ENCODE assay signal across 15 cellular contexts in genomic region chr13:20431687-20432384, GRCh38.
DNase-seq lines count a peak whose midpoint lies in the region; ATAC-seq and TF ChIP-seq lines count a peak whose summit lies in the region.
"Had no signal": no experiment of that assay in that cellular context is flagged by ENCODE, and none has a peak within 500 bp of the region (broad histone marks: within the 10 kb centered on the region; RNA-seq: fewer than 3 reads in every experiment).

No MANE protein-coding gene starts in this region.

- H3K18ac ChIP-seq in neuronal stem cell (ENCODE audit: low read length): peak overlapping the region; percentile 23

- TF ChIP-seq POLR2A in GM18505 (IDR thresholded peaks at IDR 0.05; ENCODE audit: borderline replicate concordance, extremely low read depth, insufficient read depth, insufficient read length): no peak

- H3K36me3 ChIP-seq in BLaER1 (no peaks in the 10 kb centered on the region; the same call in 1 of the 2 replicates), RWPE2 (ENCODE audit: low read depth) (no peaks in the 10 kb centered on the region), neuronal stem cell (replicated peaks in 1 of 2; ENCODE audit: control insufficient read depth in 2 of 2, insufficient read depth in 2 of 2, low read length in 2 of 2) (no peaks in the 10 kb centered on the region)
- H3K36me3 ChIP-seq in BLaER1 treated with 17β-estradiol and CSF1 and Interleukin-3, amounts not matched to agents 10 nM and 100 nM: peaks cover 0 to 29% (median 0%) of the 10 kb centered on the region in 11 experiments; a peak in 4 of 22 replicates
- H3K36me3 ChIP-seq: BE2C, SJCRH30 had no signal

- H2BK120ac ChIP-seq in neuronal stem cell (ENCODE audit: low read depth, low read length): no peak overlapping the region

- no peak overlapping the region for H3K4me3 ChIP-seq in BLaER1
- H3K4me3 ChIP-seq in BLaER1 treated with 17β-estradiol and CSF1 and Interleukin-3, amounts not matched to agents 10 nM and 100 nM: no peak overlapping the region
- H3K4me3 ChIP-seq in RWPE2 (ENCODE audit: severe bottlenecking): no peak overlapping the region
- H3K4me3 ChIP-seq in neuronal stem cell (ENCODE audit: low read length in 2 of 2): no peak overlapping the region
- H3K4me3 ChIP-seq: Peyer's patch, SJCRH30 had no signal

- no peak overlapping the region for H2BK15ac ChIP-seq in neuronal stem cell (ENCODE audit: low read length)

- H3K27ac ChIP-seq in BLaER1 (peak overlapping the region; percentile 49; the same call in 1 of the 2 replicates), RWPE2 (ENCODE audit: poor library complexity, severe bottlenecking) (peak overlapping the region; percentile 63), neuronal stem cell (replicated peaks; ENCODE audit: low read length) (no peak overlapping the region)
- H3K27ac ChIP-seq in BLaER1 treated with 17β-estradiol and CSF1 and Interleukin-3, amounts not matched to agents 10 nM and 100 nM: peak overlapping the region in 7 of 11 experiments; percentile 16 to 73 (median 62); a peak in 10 of 22 replicates
- H3K27ac ChIP-seq: Peyer's patch, SJCRH30 had no signal

- H2BK5ac ChIP-seq in neuronal stem cell (ENCODE audit: low read length): no peak overlapping the region

- no peak overlapping the region for H3K4me3 Mint-ChIP-seq in stimulated activated effector memory CD8-positive, alpha-beta T cell treated with anti-CD3 and anti-CD28 coated beads, Interleukin-12 subunit alpha, Interleukin-12 subunit beta, amount 100 ng/mL, for 72 hours

- H3K23ac ChIP-seq in neuronal stem cell (ENCODE audit: low read depth, low read length, poor library complexity): no peak overlapping the region

- DNase-seq in RWPE2 (ENCODE audit: low spot score): no peak
- no peak for DNase-seq in neuronal stem cell (ENCODE audit: low spot score)
- no peak for DNase-seq in stimulated activated effector memory CD8-positive, alpha-beta T cell treated with anti-CD3 and anti-CD28 coated beads, Interleukin-12 subunit alpha, Interleukin-12 subunit beta, amount 100 ng/mL, for 72 hours (ENCODE audit: low spot score in 2 of 2)
- DNase-seq: BE2C, HCEC 1CT, NCI-H1436, NCI-H2081 treated with DMSO at 0.1 percent for 48 hours, NCI-H446, SJCRH30, SW 1271 had no signal

- H3K9me3 ChIP-seq in BLaER1 (peaks cover 8% of the 10 kb centered on the region; the same call in 1 of the 2 replicates), RWPE2 (ENCODE audit: severe bottlenecking) (no peaks in the 10 kb centered on the region), neuronal stem cell (replicated peaks in 1 of 2; ENCODE audit: control insufficient read depth in 2 of 2, insufficient read depth in 1 of 2, low read depth in 1 of 2, low read length in 2 of 2) (peaks cover 0 to 2% of the 10 kb centered on the region in 2 donors)
- H3K9me3 ChIP-seq in BLaER1 treated with 17β-estradiol and CSF1 and Interleukin-3, amounts not matched to agents 10 nM and 100 nM (replicated peaks in 1 of 11): peaks cover 0 to 20% (median 12%) of the 10 kb centered on the region in 11 experiments; a peak in 14 of 22 replicates
- H3K9me3 ChIP-seq: BE2C, Peyer's patch, SJCRH30 had no signal

- no peak overlapping the region for H2BK12ac ChIP-seq in neuronal stem cell (ENCODE audit: low read length)

- H3K14ac ChIP-seq in neuronal stem cell (ENCODE audit: low read length): no peak overlapping the region

- H3K4me1 ChIP-seq in BLaER1 (peaks cover 39% of the 10 kb centered on the region), RWPE2 (ENCODE audit: insufficient read depth, poor library complexity, severe bottlenecking) (peaks cover 14% of the 10 kb centered on the region), neuronal stem cell (ENCODE audit: control insufficient read depth in 2 of 2, insufficient read depth in 1 of 2, low read depth in 1 of 2, low read length in 2 of 2) (no peaks in the 10 kb centered on the region)
- H3K4me1 ChIP-seq in BLaER1 treated with 17β-estradiol and CSF1 and Interleukin-3, amounts not matched to agents 10 nM and 100 nM: peaks cover 36 to 52% (median 44%) of the 10 kb centered on the region in 10 experiments
- H3K4me1 ChIP-seq: BE2C, Peyer's patch, SJCRH30 had no signal

- no peaks in the 10 kb centered on the region for H4K20me1 ChIP-seq in BLaER1
- no peaks in the 10 kb centered on the region; a peak in 1 of 22 replicates for H4K20me1 ChIP-seq in BLaER1 treated with 17β-estradiol and CSF1 and Interleukin-3, amounts not matched to agents 10 nM and 100 nM

- H3K4me2 ChIP-seq in BLaER1 (peak overlapping the region; percentile 71), neuronal stem cell (ENCODE audit: insufficient read depth, low read length, poor library complexity, severe bottlenecking) (no peak overlapping the region)
- H3K4me2 ChIP-seq in BLaER1 treated with 17β-estradiol and CSF1 and Interleukin-3, amounts not matched to agents 10 nM and 100 nM: peak overlapping the region; percentile 14 to 77 (median 72); a peak in 19 of 22 replicates

- ATAC-seq in RWPE2 (ENCODE audit: low read depth) (no peak), HG02610 (IDR thresholded peaks at IDR 0.05; ENCODE audit: unreplicated experiment) (no peak), GM18505 (IDR thresholded peaks at IDR 0.05; ENCODE audit: unreplicated experiment) (no peak)
- no peak for ATAC-seq in stimulated activated effector memory CD8-positive, alpha-beta T cell treated with anti-CD3 and anti-CD28 coated beads, Interleukin-12 subunit alpha, Interleukin-12 subunit beta, amount 100 ng/mL, for 72 hours

- no peaks in the 10 kb centered on the region for H3K36me3 Mint-ChIP-seq in stimulated activated effector memory CD8-positive, alpha-beta T cell treated with anti-CD3 and anti-CD28 coated beads, Interleukin-12 subunit alpha, Interleukin-12 subunit beta, amount 100 ng/mL, for 72 hours

- H3K9me3 Mint-ChIP-seq in stimulated activated effector memory CD8-positive, alpha-beta T cell treated with anti-CD3 and anti-CD28 coated beads, Interleukin-12 subunit alpha, Interleukin-12 subunit beta, amount 100 ng/mL, for 72 hours: no peaks in the 10 kb centered on the region

- no peak overlapping the region for H4K8ac ChIP-seq in neuronal stem cell (ENCODE audit: low read depth, low read length)

- WGBS in neuronal stem cell (ENCODE audit: extremely low coverage in 2 of 2, insufficient read length in 2 of 2, insufficient replicate concordance in 1 of 2), 2 donors: no CpG with 5 or more reads among the region's 15 CpGs

- TF ChIP-seq CTCF in RWPE2 (IDR thresholded peaks at IDR 0.05; ENCODE audit: poor library complexity, severe bottlenecking): no peak

- H3K79me1 ChIP-seq in neuronal stem cell (ENCODE audit: low read depth, low read length): no peaks in the 10 kb centered on the region

- no peak overlapping the region for H2AFZ ChIP-seq in neuronal stem cell (ENCODE audit: low read length)

- H3K27me3 ChIP-seq in BLaER1 (no peaks in the 10 kb centered on the region), RWPE2 (ENCODE audit: insufficient read depth, poor library complexity, severe bottlenecking) (no peaks in the 10 kb centered on the region), neuronal stem cell (ENCODE audit: control insufficient read depth in 3 of 3, insufficient read depth in 3 of 3, low read depth in 1 of 3, low read length in 3 of 3) (no peaks in the 10 kb centered on the region)
- H3K27me3 ChIP-seq in BLaER1 treated with 17β-estradiol and CSF1 and Interleukin-3, amounts not matched to agents 10 nM and 100 nM: no peaks in the 10 kb centered on the region
- H3K27me3 ChIP-seq: BE2C, Peyer's patch had no signal

- H3K4me1 Mint-ChIP-seq in stimulated activated effector memory CD8-positive, alpha-beta T cell treated with anti-CD3 and anti-CD28 coated beads, Interleukin-12 subunit alpha, Interleukin-12 subunit beta, amount 100 ng/mL, for 72 hours: peaks cover 23% of the 10 kb centered on the region

- no peak overlapping the region for H3K27ac Mint-ChIP-seq in stimulated activated effector memory CD8-positive, alpha-beta T cell treated with anti-CD3 and anti-CD28 coated beads, Interleukin-12 subunit alpha, Interleukin-12 subunit beta, amount 100 ng/mL, for 72 hours

- H2AK5ac ChIP-seq in neuronal stem cell (ENCODE audit: low read depth, low read length): no peak overlapping the region

- H3K4ac ChIP-seq in neuronal stem cell (ENCODE audit: low read length): no peak overlapping the region

- H3K9ac ChIP-seq in BLaER1 (no peak overlapping the region), neuronal stem cell (ENCODE audit: low read depth, low read length, poor library complexity) (no peak overlapping the region)
- peak overlapping the region in 1 of 11 experiments; percentile 25; a peak in 1 of 22 replicates for H3K9ac ChIP-seq in BLaER1 treated with 17β-estradiol and CSF1 and Interleukin-3, amounts not matched to agents 10 nM and 100 nM

- no peak overlapping the region for H4K91ac ChIP-seq in neuronal stem cell (ENCODE audit: low read depth, low read length, poor library complexity)
